In the genomic region with DNA sequence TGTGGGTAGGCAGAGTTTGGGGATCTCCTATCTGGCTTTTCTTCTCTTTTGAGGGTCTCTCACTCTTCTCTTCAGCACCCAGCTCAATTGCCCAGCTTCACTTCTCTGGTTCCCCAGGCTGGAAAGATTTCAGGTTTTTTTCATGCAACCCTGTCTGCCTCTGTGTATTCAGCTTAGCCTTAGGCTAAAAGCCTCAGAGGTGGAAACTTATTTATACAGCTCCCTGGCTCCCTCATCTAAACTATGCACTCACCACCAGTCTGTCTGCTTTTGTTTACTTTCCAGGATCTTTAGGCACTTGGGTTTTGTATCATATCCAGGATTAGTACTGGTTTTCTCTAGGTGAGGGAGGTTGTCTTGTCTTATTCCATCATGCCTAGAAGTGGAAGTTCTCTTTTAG, we compare ENCODE assay signal across 24 cellular contexts.
"Had no signal": no experiment of that assay in that cellular context is flagged by ENCODE, and none has a peak within 500 bp of the region (broad histone marks: within the 10 kb centered on the region; RNA-seq: fewer than 3 reads in every experiment).

No MANE protein-coding gene starts in this region.

- H3K4me1 ChIP-seq: ascending aorta, Peyer's patch had no signal

- DNase-seq: activated B cell treated with CpG ODN at 0.5 μM for 24 hours; activated CD4-positive, alpha-beta T cell treated with anti-CD3 and anti-CD28 coated beads for 1 hour; activated CD4-positive, alpha-beta T cell treated with anti-CD3 and anti-CD28 coated beads, Interleukin-2, amount 10 ng/mL, durations not matched to agents 24 days and 14 days; activated CD4-positive, alpha-beta T cell treated with anti-CD3 and anti-CD28 coated beads, Interleukin-2, amount 50 U/mL, for 48 hours; activated CD8-positive, alpha-beta memory T cell treated with anti-CD3 and anti-CD28 coated beads, Interleukin-2, amount 10 ng/mL, durations not matched to agents 7 days and 5 days; activated effector memory CD4-positive, alpha-beta T cell treated with Interleukin-2 at 50 U/mL for 16 hours; activated naive CD4-positive, alpha-beta T cell; activated T-cell treated with anti-CD3 and anti-CD28 coated beads, Interleukin-2, amount 50 U/mL, for 24 hours; amniotic stem cell; Kasumi-1; NCI-H1092; NCI-H1694; NCI-H2029; NCI-H2171; NCI-H2227 treated with DMSO at 0.1 percent for 48 hours; NCI-H446 treated with DMSO at 0.1 percent for 48 hours; NCI-H526; NCI-H82; Peyer's patch; SHP77; T-helper 17 cell; T-helper 9 cell had no signal

- H3K27ac ChIP-seq: ascending aorta, cardiac muscle cell, Peyer's patch had no signal

- H3K27me3 ChIP-seq: ascending aorta, cardiac muscle cell, Peyer's patch had no signal

- H3K36me3 ChIP-seq: ascending aorta, cardiac muscle cell, Peyer's patch had no signal

- H3K4me3 ChIP-seq: ascending aorta, cardiac muscle cell, Peyer's patch had no signal
